Comparison of ENCODE assay signal across 8 cellular contexts in genomic region chr13:77002590-77003190, GRCh38. TPM values are rescaled to one million over a fixed set of nuclear protein-coding genes. Genes with fewer than 3 reads are reported as not detected.
A peak's percentile ranks its signal among the peaks of the same experiment; 100 is the strongest.
DNase-seq lines count a peak whose midpoint lies in the region; TF ChIP-seq lines count a peak whose summit lies in the region.

No MANE protein-coding gene starts in this region.

- H2AFZ ChIP-seq in mammary epithelial cell (ENCODE audit: low read depth, low read length), result no peak overlapping the region

- no TSS peak for BruUV-seq in mammary epithelial cell (replicated peaks; lab: Mats Ljungman, UMichigan)

- no peaks in the 10 kb centered on the region for H4K20me1 ChIP-seq in mammary epithelial cell (ENCODE audit: insufficient read depth, low read length)

- H3K9ac ChIP-seq in mammary epithelial cell (ENCODE audit: insufficient read depth, low read length), result no peak overlapping the region
- H3K9ac ChIP-seq in mesendoderm (ENCODE audit: low read length), result no peak overlapping the region

- H3K4me2 ChIP-seq in mammary epithelial cell (ENCODE audit: insufficient read depth, low read depth, low read length) (no peak overlapping the region), mesendoderm (ENCODE audit: low read length) (no peak overlapping the region)

- intact Hi-C loops in mammary epithelial cell (cut with micrococcal nuclease), result no loop called here

- H3K56ac ChIP-seq in mesendoderm (ENCODE audit: low read length), result no peak overlapping the region

- H2AK5ac ChIP-seq in mesendoderm (ENCODE audit: low read length), result no peak overlapping the region

- CTCF ChIA-PET in mammary epithelial cell (lab: Charles Lee; ENCODE audit: low non-redundant PET), result interaction anchor here (0.6 kb wide), 1 partner anchor 1126 kb away, joined by 7 read pairs; no protein-coding TSS in a partner anchor

- no peak overlapping the region for H4K5ac ChIP-seq in mesendoderm (ENCODE audit: low read length)

- peaks cover 24% of the 10 kb centered on the region for H3K36me3 ChIP-seq in mammary epithelial cell (ENCODE audit: insufficient read depth, low read length)
- peaks cover 2% of the 10 kb centered on the region for H3K36me3 ChIP-seq in mesendoderm (ENCODE audit: control insufficient read depth, insufficient read depth, low read length)

- no peaks in the 10 kb centered on the region for H3K4me1 ChIP-seq in mammary epithelial cell (ENCODE audit: insufficient read depth, low read length)
- no peaks in the 10 kb centered on the region for H3K4me1 ChIP-seq in mesendoderm (ENCODE audit: control insufficient read depth, low read depth, low read length)

- H3K23ac ChIP-seq in mesendoderm (ENCODE audit: low read length), result no peak overlapping the region

- H2BK15ac ChIP-seq in mesendoderm (replicated peaks; ENCODE audit: low read depth), result no peak overlapping the region

- in situ Hi-C loops in mammary epithelial cell (cut with MboI; ENCODE audit: low sequenced_read_pairs in 2 of 2), result no loop called here

- 48% methylated on average over 5 of the region's 7 CpGs for WGBS in mammary epithelial cell (ENCODE audit: low coverage, missing lambda C conversion rate)
- no CpG with 5 or more reads among the region's 7 CpGs for WGBS in mesendoderm (ENCODE audit: extremely low coverage, insufficient coverage, low lambda C conversion rate)

- DNase-seq in NCI-H345 (lab: John Stamatoyannopoulos, UW) (peak; percentile 5), NCI-H345 treated with DMSO at 0.1 percent for 48 hours (lab: John Stamatoyannopoulos, UW; ENCODE audit: unreplicated experiment) (no peak), NAMALWA (ENCODE audit: low spot score) (peak; percentile 56), mammary epithelial cell (peak; percentile 10), mesendoderm (peak; percentile 53)
- DNase-seq in activated naive CD4-positive, alpha-beta T cell treated with anti-CD3 and anti-CD28 coated beads, Interleukin-2, amount 50 U/mL, for 16 hours, result no peak
- no peak for DNase-seq in activated CD8-positive, alpha-beta memory T cell treated with anti-CD3 and anti-CD28 coated beads, Interleukin-2, amount 50 U/mL, for 4 hours
- DNase-seq in stimulated activated CD4-positive, alpha-beta T cell treated with anti-CD3 and anti-CD28 coated beads, Interleukin-2, amount 100 ng/mL, for 24 hours, result no peak

- no peak overlapping the region for H2BK120ac ChIP-seq in mesendoderm (ENCODE audit: low read depth, low read length)

- H3K79me2 ChIP-seq in mammary epithelial cell (ENCODE audit: insufficient read depth, low read length) (peaks cover 33% of the 10 kb centered on the region), mesendoderm (ENCODE audit: control insufficient read depth, insufficient read depth, low read length) (no peaks in the 10 kb centered on the region)

- H3K18ac ChIP-seq in mesendoderm (ENCODE audit: low read length), result no peak overlapping the region

- H3K9me3 ChIP-seq in mammary epithelial cell (replicated peaks; ENCODE audit: insufficient read depth, low read length), result no peaks in the 10 kb centered on the region

- H3K4me3 ChIP-seq in mammary epithelial cell (replicated peaks in 1 of 3; ENCODE audit: insufficient read depth in 1 of 3, low read depth in 2 of 3, low read length in 3 of 3) (no peak overlapping the region), mesendoderm (ENCODE audit: low read length) (no peak overlapping the region)

- dilution Hi-C loops in mammary epithelial cell (cut with HindIII; ENCODE audit: low sequenced_read_pairs), result no loop called here

- no peak overlapping the region for H3K27ac ChIP-seq in mammary epithelial cell (ENCODE audit: insufficient read depth, low read depth, low read length)
- H3K27ac ChIP-seq in mesendoderm (ENCODE audit: low read depth, low read length), result no peak overlapping the region

- H3K27me3 ChIP-seq in mammary epithelial cell (ENCODE audit: insufficient read depth, low read length) (no peaks in the 10 kb centered on the region), mesendoderm (ENCODE audit: insufficient read depth, low read length, poor library complexity) (no peaks in the 10 kb centered on the region)

- TF ChIP-seq CTCF in mammary epithelial cell (conservative IDR thresholded peaks at IDR 0.05 in 1 of 2, IDR thresholded peaks at IDR 0.05 in 1 of 2; ENCODE audit: extremely low read depth in 1 of 2, insufficient read depth in 1 of 2, low read depth in 1 of 2, low read length in 2 of 2), result peak; percentile 69 to 72

- H4K8ac ChIP-seq in mesendoderm (ENCODE audit: low read depth, low read length), result no peak overlapping the region

- H3K79me1 ChIP-seq in mesendoderm (ENCODE audit: low read length), result no peaks in the 10 kb centered on the region

- no peak overlapping the region for H2BK5ac ChIP-seq in mesendoderm (ENCODE audit: low read length)

- H3K4ac ChIP-seq in mesendoderm (ENCODE audit: low read depth, low read length), result no peak overlapping the region

RNA-seq across cellular contexts. Expression of gene CLN5, which starts 10.8 kb away (rescaled TPM):
- total RNA-seq in mammary epithelial cell, result 10 to 100 TPM; 24.0 to 45.8 TPM
- polyA plus RNA-seq in mammary epithelial cell, result 16.9 TPM
- 12.3 TPM for polyA minus RNA-seq in mammary epithelial cell
- 6.5 TPM for polyA plus RNA-seq in mesendoderm (2013, experiment 1 of 2)
- 6.6 TPM for polyA plus RNA-seq in mesendoderm (2013, experiment 2 of 2)

RNA-seq across cellular contexts. Expression of gene FBXL3, which starts 24.3 kb away (rescaled TPM):
- 10 to 100 TPM; 31.9 to 44.8 TPM for total RNA-seq in mammary epithelial cell
- 15.7 TPM for polyA plus RNA-seq in mammary epithelial cell
- 26.4 TPM for polyA minus RNA-seq in mammary epithelial cell
- 11.3 TPM for polyA plus RNA-seq in mesendoderm (2013, experiment 1 of 2)
- polyA plus RNA-seq in mesendoderm (2013, experiment 2 of 2), result 12.4 TPM

RNA-seq across cellular contexts. Expression of gene ACOD1, which starts 54.4 kb away (rescaled TPM):
- total RNA-seq in mammary epithelial cell, result not detected
- not detected for polyA plus RNA-seq in mammary epithelial cell
- not detected for polyA minus RNA-seq in mammary epithelial cell
- polyA plus RNA-seq in mesendoderm (2013, experiment 1 of 2), result not detected
- not detected for polyA plus RNA-seq in mesendoderm (2013, experiment 2 of 2)

Comparison
In these comparisons a context has a peak if more than half of its experiments do, and no peak if none do; other contexts are left out.
1. DNase-seq: peak in NCI-H345 (single experiment), NAMALWA (single experiment), mammary epithelial cell (single experiment) and mesendoderm (single experiment); none in NCI-H345 treated with DMSO at 0.1 percent for 48 hours (single experiment), activated naive CD4-positive, alpha-beta T cell treated with anti-CD3 and anti-CD28 coated beads, Interleukin-2, amount 50 U/mL, for 16 hours (single experiment), activated CD8-positive, alpha-beta memory T cell treated with anti-CD3 and anti-CD28 coated beads, Interleukin-2, amount 50 U/mL, for 4 hours (single experiment) and stimulated activated CD4-positive, alpha-beta T cell treated with anti-CD3 and anti-CD28 coated beads, Interleukin-2, amount 100 ng/mL, for 24 hours (0 of 2).